Comparison of ENCODE assay signal across 29 cellular contexts in the genomic region with DNA sequence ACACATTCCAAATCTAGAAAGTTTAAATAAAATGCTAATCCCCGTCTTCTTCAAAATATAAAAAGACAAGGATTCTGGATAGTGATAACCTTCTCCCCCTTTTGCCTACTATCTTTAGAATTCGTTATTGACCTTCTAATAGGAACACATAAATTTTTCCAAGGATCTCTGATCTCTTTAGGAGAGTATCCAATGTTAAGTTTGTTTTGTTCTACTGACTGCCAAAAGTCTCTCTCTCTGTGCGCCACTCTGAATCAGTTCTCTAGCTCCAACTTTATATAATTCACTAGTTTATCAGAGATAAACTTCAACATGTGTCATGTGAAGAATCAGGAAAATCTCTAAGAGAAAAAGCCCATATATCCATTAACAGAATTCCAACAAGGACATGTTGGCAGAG.
"Had no signal": no experiment of that assay in that cellular context is flagged by ENCODE, and none has a peak within 500 bp of the region (broad histone marks: within the 10 kb centered on the region; RNA-seq: fewer than 3 reads in every experiment).

No MANE protein-coding gene starts in this region.

- H3K27me3 ChIP-seq: adrenal gland, brain microvascular endothelial cell, esophagus muscularis mucosa, gastrocnemius medialis had no signal

- DNase-seq: activated CD4-positive, alpha-beta memory T cell treated with anti-CD3 and anti-CD28 coated beads for 36 hours; activated CD4-positive, alpha-beta T cell treated with anti-CD3 and anti-CD28 coated beads for 36 hours; activated CD4-positive, alpha-beta T cell treated with anti-CD3 and anti-CD28 coated beads, Interleukin-2, amount 10 ng/mL, durations not matched to agents 24 days and 14 days; activated CD4-positive, CD25-positive, alpha-beta regulatory T cell; activated CD4-positive, CD25-positive, alpha-beta regulatory T cell treated with anti-CD3 and anti-CD28 coated beads, Interleukin-2, amount 50 U/mL, for 72 hours; activated CD8-positive, alpha-beta memory T cell treated with anti-CD3 and anti-CD28 coated beads, Interleukin-2, amount 10 ng/mL, durations not matched to agents 7 days and 5 days; activated CD8-positive, alpha-beta memory T cell treated with anti-CD3 and anti-CD28 coated beads, Interleukin-2, amount 50 U/mL, for 4 hours; activated CD8-positive, alpha-beta T cell treated with anti-CD3 and anti-CD28 coated beads, Interleukin-2, amount 10 ng/mL, durations not matched to agents 7 days and 5 days; activated effector memory CD4-positive, alpha-beta T cell treated with anti-CD3 and anti-CD28 coated beads, Interleukin-2, amount 50 U/mL, for 16 hours; activated naive CD4-positive, alpha-beta T cell treated with anti-CD3 and anti-CD28 coated beads for 36 hours; activated naive CD8-positive, alpha-beta T cell treated with anti-CD3 and anti-CD28 coated beads for 36 hours; activated naive CD8-positive, alpha-beta T cell treated with anti-CD3 and anti-CD28 coated beads, Interleukin-2, amount 50 U/mL, for 24 hours; activated T-cell treated with anti-CD3 and anti-CD28 coated beads, Interleukin-2, amount 50 U/mL, for 1 hour; activated T-cell treated with anti-CD3 and anti-CD28 coated beads, Interleukin-2, amount 50 U/mL, for 48 hours; adrenal gland; amygdala; brain microvascular endothelial cell; dorsolateral prefrontal cortex; effector memory CD4-positive, alpha-beta T cell; endodermal cell; erythroblast; foreskin keratinocyte; gastrocnemius medialis; glutamatergic neuron; T-helper 2 cell had no signal

- ATAC-seq: activated CD4-positive, alpha-beta T cell treated with anti-CD3 and anti-CD28 coated beads for 36 hours; activated CD8-positive, alpha-beta memory T cell treated with anti-CD3 and anti-CD28 coated beads, Interleukin-2, amount 10 ng/mL, durations not matched to agents 7 days and 5 days; activated CD8-positive, alpha-beta T cell treated with anti-CD3 and anti-CD28 coated beads, Interleukin-2, amount 10 ng/mL, durations not matched to agents 7 days and 5 days; activated naive CD8-positive, alpha-beta T cell treated with anti-CD3 and anti-CD28 coated beads, Interleukin-2, amount 50 U/mL, for 24 hours; foreskin keratinocyte; gastrocnemius medialis had no signal

- H3K4me3 ChIP-seq: coronary artery, dorsolateral prefrontal cortex, esophagus muscularis mucosa, gastrocnemius medialis had no signal

- H3K36me3 ChIP-seq: adrenal gland, brain microvascular endothelial cell, gastrocnemius medialis had no signal

- FAIRE-seq: astrocyte, bronchial epithelial cell had no signal

- H3K9me3 ChIP-seq: adrenal gland, esophagus muscularis mucosa, gastrocnemius medialis had no signal

- H3K4me1 ChIP-seq: foreskin keratinocyte had no signal

- H3K27ac ChIP-seq: adrenal gland, brain microvascular endothelial cell, dorsolateral prefrontal cortex, esophagus muscularis mucosa, foreskin keratinocyte, gastrocnemius medialis had no signal
